ENCODE assay signal across 10 cellular contexts in the genomic region with DNA sequence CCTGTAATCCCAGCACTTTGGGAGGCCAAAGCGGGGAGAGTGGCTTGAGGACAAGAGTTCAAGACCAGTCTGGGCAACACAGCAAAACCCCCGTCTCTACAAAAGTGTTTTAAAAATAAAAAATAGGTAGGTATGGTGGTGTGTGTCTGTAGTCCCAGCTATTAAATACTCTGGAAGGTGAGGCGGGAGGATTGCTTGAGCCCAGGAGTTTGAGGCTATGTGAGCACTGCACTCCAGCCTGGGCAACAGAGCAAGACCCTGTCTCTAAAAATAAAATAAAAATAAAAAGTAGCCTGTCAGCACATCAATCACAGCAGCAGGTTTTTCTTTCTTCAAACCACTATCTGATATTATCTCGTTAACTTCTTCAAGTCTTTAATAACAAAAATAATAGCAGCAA. TPM values are rescaled to one million over a fixed set of nuclear protein-coding genes. Genes with fewer than 3 reads are reported as not detected.
DNase-seq lines count a peak whose midpoint lies in the region; ATAC-seq and TF ChIP-seq lines count a peak whose summit lies in the region.
"Had no signal": no experiment of that assay in that cellular context is flagged by ENCODE, and none has a peak within 500 bp of the region (broad histone marks: within the 10 kb centered on the region; RNA-seq: fewer than 3 reads in every experiment).

No MANE protein-coding gene starts in this region.

- H3K27ac ChIP-seq in H9 (ENCODE audit: insufficient read length, low read depth, low read length) (no peak overlapping the region), RWPE1 (peak overlapping the region; percentile 75)
- H3K27ac ChIP-seq: SJSA1 had no signal

- WGBS in H9 (ENCODE audit: extremely low coverage, insufficient read length, low lambda C conversion rate), result no CpG with 5 or more reads among the region's 4 CpGs

- H2BK5ac ChIP-seq in H9 (ENCODE audit: insufficient read length, low read length), result no peak overlapping the region

- no peak overlapping the region for H4K8ac ChIP-seq in H9 (replicated peaks; ENCODE audit: insufficient read length, low read depth, low read length)

- no peak overlapping the region for H3K4me2 ChIP-seq in H9 (ENCODE audit: insufficient read depth, insufficient read length, low read length)

- H3K79me1 ChIP-seq in H9 (ENCODE audit: insufficient read depth, low read depth, low read length, poor library complexity, severe bottlenecking), result peaks cover under 1% of the 10 kb centered on the region

- H3K27me3 Mint-ChIP-seq in H9 (ENCODE audit: low read depth) (peaks cover 22% of the 10 kb centered on the region), osteocyte (ENCODE audit: unreplicated experiment) (peaks cover 10% of the 10 kb centered on the region)

- peak overlapping the region; percentile 63 for H3K4me3 ChIP-seq in epithelial cell of proximal tubule (ENCODE audit: low read depth, low read length)

- peaks cover 6% of the 10 kb centered on the region for H3K23me2 ChIP-seq in H9 (ENCODE audit: insufficient read length, low read depth, low read length, poor library complexity, severe bottlenecking)

- H3K36me3 Mint-ChIP-seq in H9 (ENCODE audit: insufficient read depth in 1 of 3, low read depth in 3 of 3), result peaks cover 0 to 2% (median 0%) of the 10 kb centered on the region in 3 experiments; a peak in 2 of 7 replicates
- no peaks in the 10 kb centered on the region for H3K36me3 Mint-ChIP-seq in osteocyte (ENCODE audit: unreplicated experiment)

- H3K9me3 ChIP-seq in H9 (ENCODE audit: control insufficient read depth, low read depth, low read length), result no peaks in the 10 kb centered on the region
- H3K9me3 ChIP-seq: SJSA1 had no signal

- H2BK20ac ChIP-seq in H9 (ENCODE audit: low read depth, low read length, poor library complexity, severe bottlenecking), result no peak overlapping the region

- no peak overlapping the region for H3K27ac Mint-ChIP-seq in H9
- H3K27ac Mint-ChIP-seq in osteocyte (ENCODE audit: unreplicated experiment), result no peak overlapping the region

- DNase-seq in H9 (no peak), RWPE1 (ENCODE audit: low spot score) (no peak), epithelial cell of proximal tubule (ENCODE audit: low read depth) (no peak), osteocyte (ENCODE audit: extremely low spot score, unreplicated experiment) (no peak)
- DNase-seq in activated CD8-positive, alpha-beta memory T cell treated with anti-CD3 and anti-CD28 coated beads for 24 hours, result no peak
- DNase-seq: stimulated activated CD4-positive, alpha-beta T cell treated with anti-CD3 and anti-CD28 coated beads, Interleukin-1b, Interleukin-23, amount 100 ng/mL, for 48 hours had no signal

- no peak overlapping the region for H2BK12ac ChIP-seq in H9 (ENCODE audit: insufficient read length, low read depth, low read length)

- CTCF ChIA-PET in RWPE1 (lab: Yijun Ruan, JAX), result no interaction called here

- H2AFZ ChIP-seq in H9 (ENCODE audit: low read length), result no peak overlapping the region

- H4K5ac ChIP-seq in H9 (ENCODE audit: insufficient read length, low read depth, low read length), result no peak overlapping the region

- H3K9me3 Mint-ChIP-seq in H9 (no peaks in the 10 kb centered on the region), osteocyte (ENCODE audit: unreplicated experiment) (no peaks in the 10 kb centered on the region)

- H3K79me2 ChIP-seq in H9 (ENCODE audit: insufficient read depth, low read length), result peaks cover 12% of the 10 kb centered on the region; the same call in 1 of the 2 replicates

- H3K4me3 Mint-ChIP-seq in H9 (peak overlapping the region; percentile 86 to 95), osteocyte (ENCODE audit: unreplicated experiment) (peak overlapping the region; percentile 83)

- H2AK5ac ChIP-seq in H9 (ENCODE audit: insufficient read length, low read length), result no peak overlapping the region

- no peaks in the 10 kb centered on the region for H4K20me1 ChIP-seq in H9 (ENCODE audit: control insufficient read depth, insufficient read depth, insufficient read length)

- peaks cover 9% of the 10 kb centered on the region; the same call in 1 of the 2 replicates for H3K4me1 ChIP-seq in H9 (ENCODE audit: insufficient read depth, low read length)

- POLR2A ChIA-PET in RWPE1 (lab: Yijun Ruan, JAX; ENCODE audit: low non-redundant PET), result no interaction called here

- H3T11ph ChIP-seq in H9 (ENCODE audit: low read length), result no peak overlapping the region

- no peak overlapping the region for H4K91ac ChIP-seq in H9 (ENCODE audit: insufficient read length, low read depth, low read length)

- H3K4ac ChIP-seq in H9 (ENCODE audit: low read depth, low read length), result no peak overlapping the region

- H3K18ac ChIP-seq in H9 (ENCODE audit: insufficient read length, low read depth, low read length), result no peak overlapping the region

- H3K9ac ChIP-seq in H9 (ENCODE audit: extremely low read depth, insufficient read length, low read length), result no peak overlapping the region

- no peak for ATAC-seq in HG03457 (IDR thresholded peaks at IDR 0.05; ENCODE audit: unreplicated experiment)
- no peak for ATAC-seq in GM19035 (IDR thresholded peaks at IDR 0.05; ENCODE audit: unreplicated experiment)
- no peak for ATAC-seq in HG02970 (IDR thresholded peaks at IDR 0.05; ENCODE audit: low FRiP score, unreplicated experiment)

- no peak overlapping the region for H3K23ac ChIP-seq in H9 (ENCODE audit: insufficient read length, low read depth, low read length)

- no peak overlapping the region for H2BK120ac ChIP-seq in H9 (ENCODE audit: low read depth, low read length, poor library complexity, severe bottlenecking)

- H3K14ac ChIP-seq in H9 (ENCODE audit: insufficient read depth, low read length), result no peak overlapping the region

- H3K4me1 Mint-ChIP-seq in H9 (peaks cover 42 to 53% of the 10 kb centered on the region in 2 experiments), osteocyte (ENCODE audit: unreplicated experiment) (peaks cover 30% of the 10 kb centered on the region)

- TF ChIP-seq CTCF in H9 (conservative IDR thresholded peaks at IDR 0.05) (no peak), RWPE1 (conservative IDR thresholded peaks at IDR 0.05; ENCODE audit: low read depth) (no peak), epithelial cell of proximal tubule (conservative IDR thresholded peaks at IDR 0.05; ENCODE audit: low read depth, low read length) (no peak), osteocyte (IDR thresholded peaks at IDR 0.05) (no peak)

- H3K27me3 ChIP-seq in H9 (ENCODE audit: insufficient read depth, low read length), result no peaks in the 10 kb centered on the region
- H3K27me3 ChIP-seq: SJSA1 had no signal

- H3K56ac ChIP-seq in H9 (ENCODE audit: insufficient read length, low read depth, low read length), result no peak overlapping the region

- no peak overlapping the region for H2BK15ac ChIP-seq in H9 (ENCODE audit: low read depth, low read length)

RNA-seq across cellular contexts. Expression of a gene that starts 1.6 kb away (rescaled TPM):
- total RNA-seq in H9 (2021), result 14.5 and 16.1 TPM in 2 replicates
- 10.6 and 11.8 TPM in 2 replicates for total RNA-seq in epithelial cell of proximal tubule
- total RNA-seq in osteocyte, result 7.9 and 8.4 TPM in 2 replicates

RNA-seq across cellular contexts. Expression of a gene that starts 34.9 kb away (rescaled TPM):
- total RNA-seq in H9 (2021) (0.74 and 0.92 TPM in 2 replicates), epithelial cell of proximal tubule (0.07 and 0.17 TPM in 2 replicates), osteocyte (not detected in 2 replicates)
- total RNA-seq: SJSA1 had no signal
